In the genomic region with DNA sequence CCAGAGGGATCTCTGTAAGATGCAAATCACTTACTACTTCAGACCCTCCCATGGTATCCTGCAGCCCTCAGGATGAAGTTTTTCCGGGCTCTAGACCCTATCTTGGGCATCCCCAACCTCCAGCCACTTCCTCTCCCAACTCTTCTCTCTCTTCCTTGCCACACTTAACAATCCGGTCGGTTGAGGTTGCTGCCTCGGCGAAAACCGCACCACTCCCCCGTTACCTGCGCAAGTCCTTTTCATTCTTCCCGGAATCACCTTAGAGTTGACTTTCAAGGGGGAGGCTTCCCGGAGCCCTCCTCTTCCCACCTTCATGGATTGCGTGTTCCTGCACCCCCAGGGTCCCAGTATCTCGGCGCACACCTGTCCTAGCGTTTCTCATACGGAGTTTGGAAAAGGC, we compare ENCODE assay signal across 27 cellular contexts.
A peak's percentile ranks its signal among the peaks of the same experiment; 100 is the strongest.
DNase-seq lines count a peak whose midpoint lies in the region; ATAC-seq and TF ChIP-seq lines count a peak whose summit lies in the region.
"Had no signal": no experiment of that assay in that cellular context is flagged by ENCODE, and none has a peak within 500 bp of the region (broad histone marks: within the 10 kb centered on the region; RNA-seq: fewer than 3 reads in every experiment).

No MANE protein-coding gene starts in this region.

- H3K27me3 Mint-ChIP-seq in nephron progenitor cell (ENCODE audit: low read depth, poor library complexity) = peaks cover 11% of the 10 kb centered on the region
- H3K27me3 Mint-ChIP-seq: activated CD4-positive, alpha-beta memory T cell treated with anti-CD3 and anti-CD28 coated beads for 36 hours; CD4-positive, alpha-beta T cell had no signal

- no peak for ATAC-seq in HG02938 (IDR thresholded peaks at IDR 0.05; ENCODE audit: unreplicated experiment)
- ATAC-seq: activated CD4-positive, CD25-positive, alpha-beta regulatory T cell treated with anti-CD3 and anti-CD28 coated beads, Interleukin-2, amount 50 U/mL, for 24 hours; naive thymus-derived CD4-positive, alpha-beta T cell had no signal

- no peaks in the 10 kb centered on the region for H3K36me3 Mint-ChIP-seq in nephron progenitor cell (ENCODE audit: low read depth)
- H3K36me3 Mint-ChIP-seq: activated CD4-positive, alpha-beta memory T cell treated with anti-CD3 and anti-CD28 coated beads for 36 hours; naive thymus-derived CD4-positive, alpha-beta T cell had no signal

- H3K4me3 Mint-ChIP-seq in nephron progenitor cell = peak overlapping the region; percentile 30
- H3K4me3 Mint-ChIP-seq: activated CD4-positive, alpha-beta memory T cell treated with anti-CD3 and anti-CD28 coated beads for 36 hours; CD4-positive, alpha-beta T cell; naive thymus-derived CD4-positive, alpha-beta T cell; T-helper 1 cell treated with Interleukin-12 subunit alpha and Interleukin-12 subunit beta and Interleukin-4 antibody, amounts not matched to agents 30 μg/mL and 1 μg/mL, for 36 hours had no signal

- peak overlapping the region; percentile 18 for H3K27ac Mint-ChIP-seq in nephron progenitor cell
- H3K27ac Mint-ChIP-seq: activated CD4-positive, alpha-beta memory T cell treated with anti-CD3 and anti-CD28 coated beads for 36 hours; CD4-positive, alpha-beta T cell; naive thymus-derived CD4-positive, alpha-beta T cell; T-helper 1 cell treated with Interleukin-12 subunit alpha and Interleukin-12 subunit beta and Interleukin-4 antibody, amounts not matched to agents 30 μg/mL and 1 μg/mL, for 36 hours had no signal

- H4K20me1 ChIP-seq in BLaER1 = peaks cover 77% of the 10 kb centered on the region

- DNase-seq in UCSD-AML1 (lab: John Stamatoyannopoulos, UW; ENCODE audit: unreplicated experiment) = peak; percentile 31
- DNase-seq in epithelial cell of prostate (ENCODE audit: low read depth, low spot score) = no peak
- no peak for DNase-seq in nephron progenitor cell
- DNase-seq in C1 segment of cervical spinal cord (lab: John Stamatoyannopoulos, UW) = no peak
- no peak for DNase-seq in Kasumi-1 (lab: John Stamatoyannopoulos, UW)
- no peak for DNase-seq in iPS-NIHi11 (ENCODE audit: low spot score)
- DNase-seq: activated CD4-positive, alpha-beta memory T cell treated with anti-CD3 and anti-CD28 coated beads for 36 hours; activated CD8-positive, alpha-beta memory T cell treated with anti-CD3 and anti-CD28 coated beads, Interleukin-2, amount 50 U/mL, for 4 hours; activated naive CD4-positive, alpha-beta T cell; CD4-positive, alpha-beta T cell; DND-41; GF-D8; glutamatergic neuron; GM23248; islet precursor cell; midbrain; naive thymus-derived CD4-positive, alpha-beta T cell; NCI-H146; NCI-H446 treated with DMSO at 0.1 percent for 48 hours; ovary; SK-N-SH; stimulated activated naive CD4-positive, alpha-beta T cell treated with Interleukin-2 at 50 U/mL for 16 hours; testis had no signal

- peak overlapping the region; percentile 88; the same call in 1 of the 2 replicates for H3K4me2 ChIP-seq in BLaER1
- H3K4me2 ChIP-seq: SK-N-SH had no signal

- peaks cover 93% of the 10 kb centered on the region for H3K4me1 Mint-ChIP-seq in nephron progenitor cell

- H3K27me3 ChIP-seq in BLaER1 = no peaks in the 10 kb centered on the region
- H3K27me3 ChIP-seq: ovary, testis had no signal

- H3K4me1 ChIP-seq in BLaER1 = peaks cover 97% of the 10 kb centered on the region
- H3K4me1 ChIP-seq: testis had no signal

- no peak for TF ChIP-seq CTCF in nephron progenitor cell (IDR thresholded peaks at IDR 0.05)

- no peak overlapping the region for H3K9ac ChIP-seq in BLaER1
- H3K9ac ChIP-seq: GM23248, SK-N-SH had no signal

- no peaks in the 10 kb centered on the region for H3K9me3 Mint-ChIP-seq in nephron progenitor cell
- H3K9me3 Mint-ChIP-seq: activated CD4-positive, alpha-beta memory T cell treated with anti-CD3 and anti-CD28 coated beads for 36 hours; CD4-positive, alpha-beta T cell; naive thymus-derived CD4-positive, alpha-beta T cell; T-helper 1 cell treated with Interleukin-12 subunit alpha and Interleukin-12 subunit beta and Interleukin-4 antibody, amounts not matched to agents 30 μg/mL and 1 μg/mL, for 36 hours had no signal

- H3K4me3 ChIP-seq in BLaER1 = no peak overlapping the region
- H3K4me3 ChIP-seq: GM23248, ovary, testis had no signal

- H3K9me3 ChIP-seq in BLaER1 = no peaks in the 10 kb centered on the region
- H3K9me3 ChIP-seq: ovary, SK-N-SH, testis had no signal

- H3K36me3 ChIP-seq in BLaER1 = no peaks in the 10 kb centered on the region
- H3K36me3 ChIP-seq: ovary had no signal

- H3K27ac ChIP-seq in BLaER1 = no peak overlapping the region
- peak overlapping the region; percentile 99 for H3K27ac ChIP-seq in epithelial cell of prostate
- H3K27ac ChIP-seq: GM23248, ovary, testis had no signal
